In genomic region chr19:30158067-30158892, GRCh38 we compare ENCODE assay signal across 23 cellular contexts.
"Had no signal": no experiment of that assay in that cellular context is flagged by ENCODE, and none has a peak within 500 bp of the region (broad histone marks: within the 10 kb centered on the region; RNA-seq: fewer than 3 reads in every experiment).

No MANE protein-coding gene starts in this region.

- H3K4me1 Mint-ChIP-seq: mesothelial cell of epicardium, natural killer cell, neural crest cell had no signal

- H3K4me3 Mint-ChIP-seq: memory B cell; mesothelial cell of epicardium; natural killer cell; neural crest cell; stimulated activated memory B cell treated with anti-CD40 and anti-IgM and Interleukin-4, amounts not matched to agents 10 μg/mL and 1 μg/mL and 100 μg/mL, for 72 hours; stimulated activated naive CD8-positive, alpha-beta T cell treated with anti-CD3 and anti-CD28 coated beads, Interleukin-15, Interleukin-2, amounts not matched to agents 100 ng/mL and 50 ng/mL, for 24 hours had no signal

- H3K4me2 ChIP-seq: smooth muscle cell had no signal

- H3K4me3 ChIP-seq: dorsolateral prefrontal cortex, esophagus muscularis mucosa, gastroesophageal sphincter, left ventricle myocardium inferior, lower lobe of right lung, ovary, right atrium auricular region, smooth muscle cell, tibial artery, upper lobe of right lung, vagina had no signal

- H3K27ac ChIP-seq: dorsolateral prefrontal cortex, epithelial cell of prostate, esophagus muscularis mucosa, gastroesophageal sphincter, left ventricle myocardium inferior, lower lobe of right lung, ovary, right atrium auricular region, tibial artery, upper lobe of right lung, vagina had no signal

- DNase-seq: cortex of kidney; dorsolateral prefrontal cortex; effector memory CD4-positive, alpha-beta T cell; glutamatergic neuron; left ventricle myocardium inferior; lower lobe of right lung; natural killer cell; nucleus accumbens; ovary; stimulated activated CD4-positive, alpha-beta T cell treated with anti-CD3 and anti-CD28 coated beads, Interleukin-2, amount 100 ng/mL, for 48 hours; tibial artery; upper lobe of right lung had no signal

- H3K4me1 ChIP-seq: esophagus muscularis mucosa, gastroesophageal sphincter, lower lobe of right lung, right atrium auricular region, tibial artery, upper lobe of right lung, vagina had no signal

- H3K36me3 ChIP-seq: esophagus muscularis mucosa, gastroesophageal sphincter, left ventricle myocardium inferior, lower lobe of right lung, ovary, right atrium auricular region, tibial artery, upper lobe of right lung, vagina had no signal

- H3K9me3 Mint-ChIP-seq: stimulated activated naive CD8-positive, alpha-beta T cell treated with anti-CD3 and anti-CD28 coated beads, Interleukin-15, Interleukin-2, amounts not matched to agents 100 ng/mL and 50 ng/mL, for 24 hours had no signal

- H3K36me3 Mint-ChIP-seq: memory B cell; mesothelial cell of epicardium; natural killer cell; stimulated activated memory B cell treated with anti-CD40 and anti-IgM and Interleukin-4, amounts not matched to agents 10 μg/mL and 1 μg/mL and 100 μg/mL, for 72 hours had no signal

- H3K27me3 ChIP-seq: ovary, right atrium auricular region, vagina had no signal

- H3K27me3 Mint-ChIP-seq: stimulated activated memory B cell treated with anti-CD40 and anti-IgM and Interleukin-4, amounts not matched to agents 10 μg/mL and 1 μg/mL and 100 μg/mL, for 72 hours had no signal

- H3K27ac Mint-ChIP-seq: memory B cell; mesothelial cell of epicardium; natural killer cell; stimulated activated memory B cell treated with anti-CD40 and anti-IgM and Interleukin-4, amounts not matched to agents 10 μg/mL and 1 μg/mL and 100 μg/mL, for 72 hours; stimulated activated naive CD8-positive, alpha-beta T cell treated with anti-CD3 and anti-CD28 coated beads, Interleukin-15, Interleukin-2, amounts not matched to agents 100 ng/mL and 50 ng/mL, for 24 hours had no signal

- H3K9me3 ChIP-seq: gastroesophageal sphincter, left ventricle myocardium inferior, lower lobe of right lung, ovary, right atrium auricular region, tibial artery, upper lobe of right lung, vagina had no signal
